1 cellular context compared by ENCODE assay signal in genomic region chr12:80821513-80822000, GRCh38.
TF ChIP-seq lines count a peak whose summit lies in the region.

No MANE protein-coding gene starts in this region.

TF ChIP-seq in SK-N-SH, 30 proteins besides CTCF, POLR2A, EP300 and RAD21 (continued from another document):
- TF ChIP-seq EZH2phosphoT487 (IDR thresholded peaks at IDR 0.05; ENCODE audit: borderline replicate concordance, low read depth) = no peak
- TF ChIP-seq ELF1 (IDR thresholded peaks at IDR 0.05) = no peak
- no peak for TF ChIP-seq FOSL2 (IDR thresholded peaks at IDR 0.05; ENCODE audit: borderline replicate concordance, low read depth)
- TF ChIP-seq MXI1 (IDR thresholded peaks at IDR 0.05; ENCODE audit: low read depth, low read length) = no peak
- TF ChIP-seq JUND (IDR thresholded peaks at IDR 0.05) = no peak
